8 cellular contexts compared by ENCODE assay signal in the genomic region with DNA sequence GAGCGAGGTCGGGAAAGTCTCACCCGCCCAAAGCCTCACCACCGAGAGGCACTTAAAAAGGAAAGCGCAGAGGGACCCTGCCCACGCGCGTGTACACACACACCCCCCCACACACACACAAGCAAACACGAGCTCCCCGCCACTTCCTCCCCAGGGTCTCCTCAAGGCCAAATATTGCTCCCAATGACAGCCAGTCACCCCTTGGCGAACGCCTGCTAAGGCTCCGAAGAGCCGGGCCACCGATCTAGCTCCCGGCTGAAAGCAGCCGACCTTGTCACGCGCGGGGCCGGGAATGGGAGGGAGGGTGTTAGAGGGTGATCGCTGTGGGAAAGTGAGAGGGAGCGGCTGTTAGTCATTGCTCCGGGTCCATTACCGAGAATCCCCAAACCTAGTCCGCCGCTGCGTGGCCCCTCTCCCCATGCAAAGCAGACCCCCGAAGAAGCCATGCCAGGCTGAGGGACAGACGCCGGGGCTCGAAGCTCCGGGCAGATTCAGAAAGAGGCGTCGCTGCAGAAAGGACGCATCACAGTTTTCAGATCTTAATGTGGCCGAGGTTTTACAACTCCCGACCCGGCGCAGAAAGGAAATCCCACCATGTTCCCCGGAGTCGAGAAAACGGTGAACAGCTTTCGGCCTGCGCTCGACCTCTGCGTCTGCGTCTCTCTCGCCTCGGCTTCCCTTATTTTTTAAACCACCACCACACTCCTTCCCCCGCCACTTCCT. TPM values are rescaled to one million over a fixed set of nuclear protein-coding genes. Genes with fewer than 3 reads are reported as not detected.
A peak's percentile ranks its signal among the peaks of the same experiment; 100 is the strongest.
DNase-seq lines count a peak whose midpoint lies in the region; ATAC-seq and TF ChIP-seq lines count a peak whose summit lies in the region.

No MANE protein-coding gene starts in this region.

- H3K36me3 Mint-ChIP-seq in naive B cell = no peaks in the 10 kb centered on the region

- H3K4me3 Mint-ChIP-seq in naive B cell = peak overlapping the region; percentile 27 to 85 (median 80)

- H3K4me1 Mint-ChIP-seq in naive B cell = peaks cover 21 to 42% (median 30%) of the 10 kb centered on the region in 3 donors

- ATAC-seq in SK-N-SH treated with all-trans-retinoic acid at 6 μM for 48 hours = peak; percentile 30
- peak; percentile 10 for ATAC-seq in esophagus mucosa
- ATAC-seq in naive B cell (ENCODE audit: low read depth in 2 of 2) = no peak
- no peak for ATAC-seq in GM18505 (IDR thresholded peaks at IDR 0.05; ENCODE audit: unreplicated experiment)
- no peak for ATAC-seq in HG02938 (IDR thresholded peaks at IDR 0.05; ENCODE audit: unreplicated experiment)

- H3K27ac Mint-ChIP-seq in naive B cell = peak overlapping the region in 1 of 6 donors; percentile 88

- DNase-seq in stimulated activated CD4-positive, alpha-beta T cell treated with anti-CD3 and anti-CD28 coated beads, Interleukin-15, amount 100 ng/mL, for 24 hours = peak; percentile 17
- DNase-seq in stimulated activated CD4-positive, alpha-beta T cell treated with anti-CD3 and anti-CD28 coated beads, Interleukin-4, amount 100 ng/mL, for 1 hour = no peak
- no peak for DNase-seq in naive B cell
- no peak for DNase-seq in NCI-H526 treated with DMSO at 0.1 percent for 48 hours (lab: John Stamatoyannopoulos, UW)

- H3K27me3 Mint-ChIP-seq in naive B cell = peaks cover 60 to 97% (median 90%) of the 10 kb centered on the region in 3 donors

- H3K9me3 Mint-ChIP-seq in naive B cell = peaks cover 0 to 4% (median 0%) of the 10 kb centered on the region in 7 donors

- no peak for TF ChIP-seq POLR2A in GM18505 (IDR thresholded peaks at IDR 0.05; ENCODE audit: borderline replicate concordance, extremely low read depth, insufficient read depth, insufficient read length)

TF ChIP-seq in SK-N-SH treated with all-trans-retinoic acid at 6 μM for 48 hours, 23 proteins besides CTCF, POLR2A, EP300 and RAD21:
- TF ChIP-seq TOX (CRISPR knock-in tag; IDR thresholded peaks at IDR 0.05; ENCODE audit: borderline replicate concordance) (no peak), ESRRG (CRISPR knock-in tag; IDR thresholded peaks at IDR 0.05) (no peak), ZFP30 (CRISPR knock-in tag; IDR thresholded peaks at IDR 0.05) (no peak), ZC3H10 (CRISPR knock-in tag; IDR thresholded peaks at IDR 0.05) (no peak), ISL1 (CRISPR knock-in tag; IDR thresholded peaks at IDR 0.05) (no peak), SNAI2 (CRISPR knock-in tag; IDR thresholded peaks at IDR 0.05) (no peak), CSDC2 (CRISPR knock-in tag; IDR thresholded peaks at IDR 0.05) (no peak)
TF ChIP-seq in SK-N-SH treated with all-trans-retinoic acid at 6 μM for 48 hours: peak in this region for 0.

RNA-seq across cellular contexts. Expression of a gene that starts 2.6 kb away (rescaled TPM):
- 2.0 TPM for total RNA-seq in esophagus mucosa
- not detected for polyA plus RNA-seq in naive B cell (ENCODE audit: low read depth in 6 of 6)

Comparison
In these comparisons a context has a peak if more than half of its experiments do, and no peak if none do; other contexts are left out.
1. ATAC-seq: peak in SK-N-SH treated with all-trans-retinoic acid at 6 μM for 48 hours (single experiment) and esophagus mucosa (single experiment); none in naive B cell (0 of 2), GM18505 (single experiment) and HG02938 (single experiment).